ENCODE assay signal across 1 cellular context in the genomic region with DNA sequence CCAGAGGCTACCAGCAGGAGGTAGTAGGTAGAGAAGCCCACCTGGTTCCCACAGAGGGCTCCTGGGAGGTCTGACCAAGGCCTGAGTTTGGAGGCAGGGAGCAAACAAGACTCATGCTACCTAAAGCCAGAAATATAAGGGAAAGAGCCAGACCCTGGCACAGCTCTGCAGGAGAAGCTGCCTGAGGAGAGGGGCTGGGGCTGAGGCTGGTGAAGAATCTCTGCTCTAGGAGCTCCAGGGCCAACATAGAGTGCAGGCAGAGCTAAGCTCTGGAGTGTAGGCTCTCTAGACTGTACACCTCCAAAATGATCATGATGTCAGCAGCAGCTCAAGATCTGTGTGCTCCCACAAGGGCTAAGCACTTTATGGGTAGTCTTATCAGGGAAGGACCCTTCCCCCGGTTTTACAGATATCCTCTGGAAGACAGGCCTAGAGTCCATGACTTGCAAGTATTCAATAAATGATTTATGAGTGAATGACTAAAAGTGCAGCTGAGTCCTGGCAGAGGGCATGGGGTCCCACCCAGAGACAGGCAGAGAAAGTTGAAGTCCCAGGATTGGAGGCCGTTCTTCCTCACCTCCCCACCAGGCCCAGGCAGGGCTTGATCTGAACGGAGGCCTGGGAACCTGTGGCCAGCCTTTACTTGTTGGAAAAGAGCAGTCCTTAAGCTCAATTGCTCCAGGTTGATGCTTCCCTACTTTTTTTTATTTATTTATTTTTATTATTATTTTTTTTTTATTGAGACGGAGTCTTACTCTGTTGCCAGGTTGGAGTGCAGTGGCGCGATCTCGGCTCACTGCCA.
A peak's percentile ranks its signal among the peaks of the same experiment; 100 is the strongest.
TF ChIP-seq lines count a peak whose summit lies in the region.

No MANE protein-coding gene starts in this region.

TF ChIP-seq in K562, 482 proteins besides CTCF, POLR2A, EP300 and RAD21 (continued from another document and continues in another):
- TF ChIP-seq, protein P1, sequence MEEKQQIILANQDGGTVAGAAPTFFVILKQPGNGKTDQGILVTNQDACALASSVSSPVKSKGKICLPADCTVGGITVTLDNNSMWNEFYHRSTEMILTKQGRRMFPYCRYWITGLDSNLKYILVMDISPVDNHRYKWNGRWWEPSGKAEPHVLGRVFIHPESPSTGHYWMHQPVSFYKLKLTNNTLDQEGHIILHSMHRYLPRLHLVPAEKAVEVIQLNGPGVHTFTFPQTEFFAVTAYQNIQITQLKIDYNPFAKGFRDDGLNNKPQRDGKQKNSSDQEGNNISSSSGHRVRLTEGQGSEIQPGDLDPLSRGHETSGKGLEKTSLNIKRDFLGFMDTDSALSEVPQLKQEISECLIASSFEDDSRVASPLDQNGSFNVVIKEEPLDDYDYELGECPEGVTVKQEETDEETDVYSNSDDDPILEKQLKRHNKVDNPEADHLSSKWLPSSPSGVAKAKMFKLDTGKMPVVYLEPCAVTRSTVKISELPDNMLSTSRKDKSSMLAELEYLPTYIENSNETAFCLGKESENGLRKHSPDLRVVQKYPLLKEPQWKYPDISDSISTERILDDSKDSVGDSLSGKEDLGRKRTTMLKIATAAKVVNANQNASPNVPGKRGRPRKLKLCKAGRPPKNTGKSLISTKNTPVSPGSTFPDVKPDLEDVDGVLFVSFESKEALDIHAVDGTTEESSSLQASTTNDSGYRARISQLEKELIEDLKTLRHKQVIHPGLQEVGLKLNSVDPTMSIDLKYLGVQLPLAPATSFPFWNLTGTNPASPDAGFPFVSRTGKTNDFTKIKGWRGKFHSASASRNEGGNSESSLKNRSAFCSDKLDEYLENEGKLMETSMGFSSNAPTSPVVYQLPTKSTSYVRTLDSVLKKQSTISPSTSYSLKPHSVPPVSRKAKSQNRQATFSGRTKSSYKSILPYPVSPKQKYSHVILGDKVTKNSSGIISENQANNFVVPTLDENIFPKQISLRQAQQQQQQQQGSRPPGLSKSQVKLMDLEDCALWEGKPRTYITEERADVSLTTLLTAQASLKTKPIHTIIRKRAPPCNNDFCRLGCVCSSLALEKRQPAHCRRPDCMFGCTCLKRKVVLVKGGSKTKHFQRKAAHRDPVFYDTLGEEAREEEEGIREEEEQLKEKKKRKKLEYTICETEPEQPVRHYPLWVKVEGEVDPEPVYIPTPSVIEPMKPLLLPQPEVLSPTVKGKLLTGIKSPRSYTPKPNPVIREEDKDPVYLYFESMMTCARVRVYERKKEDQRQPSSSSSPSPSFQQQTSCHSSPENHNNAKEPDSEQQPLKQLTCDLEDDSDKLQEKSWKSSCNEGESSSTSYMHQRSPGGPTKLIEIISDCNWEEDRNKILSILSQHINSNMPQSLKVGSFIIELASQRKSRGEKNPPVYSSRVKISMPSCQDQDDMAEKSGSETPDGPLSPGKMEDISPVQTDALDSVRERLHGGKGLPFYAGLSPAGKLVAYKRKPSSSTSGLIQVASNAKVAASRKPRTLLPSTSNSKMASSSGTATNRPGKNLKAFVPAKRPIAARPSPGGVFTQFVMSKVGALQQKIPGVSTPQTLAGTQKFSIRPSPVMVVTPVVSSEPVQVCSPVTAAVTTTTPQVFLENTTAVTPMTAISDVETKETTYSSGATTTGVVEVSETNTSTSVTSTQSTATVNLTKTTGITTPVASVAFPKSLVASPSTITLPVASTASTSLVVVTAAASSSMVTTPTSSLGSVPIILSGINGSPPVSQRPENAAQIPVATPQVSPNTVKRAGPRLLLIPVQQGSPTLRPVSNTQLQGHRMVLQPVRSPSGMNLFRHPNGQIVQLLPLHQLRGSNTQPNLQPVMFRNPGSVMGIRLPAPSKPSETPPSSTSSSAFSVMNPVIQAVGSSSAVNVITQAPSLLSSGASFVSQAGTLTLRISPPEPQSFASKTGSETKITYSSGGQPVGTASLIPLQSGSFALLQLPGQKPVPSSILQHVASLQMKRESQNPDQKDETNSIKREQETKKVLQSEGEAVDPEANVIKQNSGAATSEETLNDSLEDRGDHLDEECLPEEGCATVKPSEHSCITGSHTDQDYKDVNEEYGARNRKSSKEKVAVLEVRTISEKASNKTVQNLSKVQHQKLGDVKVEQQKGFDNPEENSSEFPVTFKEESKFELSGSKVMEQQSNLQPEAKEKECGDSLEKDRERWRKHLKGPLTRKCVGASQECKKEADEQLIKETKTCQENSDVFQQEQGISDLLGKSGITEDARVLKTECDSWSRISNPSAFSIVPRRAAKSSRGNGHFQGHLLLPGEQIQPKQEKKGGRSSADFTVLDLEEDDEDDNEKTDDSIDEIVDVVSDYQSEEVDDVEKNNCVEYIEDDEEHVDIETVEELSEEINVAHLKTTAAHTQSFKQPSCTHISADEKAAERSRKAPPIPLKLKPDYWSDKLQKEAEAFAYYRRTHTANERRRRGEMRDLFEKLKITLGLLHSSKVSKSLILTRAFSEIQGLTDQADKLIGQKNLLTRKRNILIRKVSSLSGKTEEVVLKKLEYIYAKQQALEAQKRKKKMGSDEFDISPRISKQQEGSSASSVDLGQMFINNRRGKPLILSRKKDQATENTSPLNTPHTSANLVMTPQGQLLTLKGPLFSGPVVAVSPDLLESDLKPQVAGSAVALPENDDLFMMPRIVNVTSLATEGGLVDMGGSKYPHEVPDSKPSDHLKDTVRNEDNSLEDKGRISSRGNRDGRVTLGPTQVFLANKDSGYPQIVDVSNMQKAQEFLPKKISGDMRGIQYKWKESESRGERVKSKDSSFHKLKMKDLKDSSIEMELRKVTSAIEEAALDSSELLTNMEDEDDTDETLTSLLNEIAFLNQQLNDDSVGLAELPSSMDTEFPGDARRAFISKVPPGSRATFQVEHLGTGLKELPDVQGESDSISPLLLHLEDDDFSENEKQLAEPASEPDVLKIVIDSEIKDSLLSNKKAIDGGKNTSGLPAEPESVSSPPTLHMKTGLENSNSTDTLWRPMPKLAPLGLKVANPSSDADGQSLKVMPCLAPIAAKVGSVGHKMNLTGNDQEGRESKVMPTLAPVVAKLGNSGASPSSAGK (IDR thresholded peaks at IDR 0.05), result no peak
- no peak for TF ChIP-seq FOXA3 (CRISPR knock-in tag; conservative IDR thresholded peaks at IDR 0.05 in 1 of 2, IDR thresholded peaks at IDR 0.05 in 1 of 2)
- TF ChIP-seq, protein P2, sequence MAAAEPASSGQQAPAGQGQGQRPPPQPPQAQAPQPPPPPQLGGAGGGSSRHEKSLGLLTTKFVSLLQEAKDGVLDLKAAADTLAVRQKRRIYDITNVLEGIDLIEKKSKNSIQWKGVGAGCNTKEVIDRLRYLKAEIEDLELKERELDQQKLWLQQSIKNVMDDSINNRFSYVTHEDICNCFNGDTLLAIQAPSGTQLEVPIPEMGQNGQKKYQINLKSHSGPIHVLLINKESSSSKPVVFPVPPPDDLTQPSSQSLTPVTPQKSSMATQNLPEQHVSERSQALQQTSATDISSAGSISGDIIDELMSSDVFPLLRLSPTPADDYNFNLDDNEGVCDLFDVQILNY (CRISPR knock-in tag; IDR thresholded peaks at IDR 0.05), result no peak
- TF ChIP-seq, protein P3, sequence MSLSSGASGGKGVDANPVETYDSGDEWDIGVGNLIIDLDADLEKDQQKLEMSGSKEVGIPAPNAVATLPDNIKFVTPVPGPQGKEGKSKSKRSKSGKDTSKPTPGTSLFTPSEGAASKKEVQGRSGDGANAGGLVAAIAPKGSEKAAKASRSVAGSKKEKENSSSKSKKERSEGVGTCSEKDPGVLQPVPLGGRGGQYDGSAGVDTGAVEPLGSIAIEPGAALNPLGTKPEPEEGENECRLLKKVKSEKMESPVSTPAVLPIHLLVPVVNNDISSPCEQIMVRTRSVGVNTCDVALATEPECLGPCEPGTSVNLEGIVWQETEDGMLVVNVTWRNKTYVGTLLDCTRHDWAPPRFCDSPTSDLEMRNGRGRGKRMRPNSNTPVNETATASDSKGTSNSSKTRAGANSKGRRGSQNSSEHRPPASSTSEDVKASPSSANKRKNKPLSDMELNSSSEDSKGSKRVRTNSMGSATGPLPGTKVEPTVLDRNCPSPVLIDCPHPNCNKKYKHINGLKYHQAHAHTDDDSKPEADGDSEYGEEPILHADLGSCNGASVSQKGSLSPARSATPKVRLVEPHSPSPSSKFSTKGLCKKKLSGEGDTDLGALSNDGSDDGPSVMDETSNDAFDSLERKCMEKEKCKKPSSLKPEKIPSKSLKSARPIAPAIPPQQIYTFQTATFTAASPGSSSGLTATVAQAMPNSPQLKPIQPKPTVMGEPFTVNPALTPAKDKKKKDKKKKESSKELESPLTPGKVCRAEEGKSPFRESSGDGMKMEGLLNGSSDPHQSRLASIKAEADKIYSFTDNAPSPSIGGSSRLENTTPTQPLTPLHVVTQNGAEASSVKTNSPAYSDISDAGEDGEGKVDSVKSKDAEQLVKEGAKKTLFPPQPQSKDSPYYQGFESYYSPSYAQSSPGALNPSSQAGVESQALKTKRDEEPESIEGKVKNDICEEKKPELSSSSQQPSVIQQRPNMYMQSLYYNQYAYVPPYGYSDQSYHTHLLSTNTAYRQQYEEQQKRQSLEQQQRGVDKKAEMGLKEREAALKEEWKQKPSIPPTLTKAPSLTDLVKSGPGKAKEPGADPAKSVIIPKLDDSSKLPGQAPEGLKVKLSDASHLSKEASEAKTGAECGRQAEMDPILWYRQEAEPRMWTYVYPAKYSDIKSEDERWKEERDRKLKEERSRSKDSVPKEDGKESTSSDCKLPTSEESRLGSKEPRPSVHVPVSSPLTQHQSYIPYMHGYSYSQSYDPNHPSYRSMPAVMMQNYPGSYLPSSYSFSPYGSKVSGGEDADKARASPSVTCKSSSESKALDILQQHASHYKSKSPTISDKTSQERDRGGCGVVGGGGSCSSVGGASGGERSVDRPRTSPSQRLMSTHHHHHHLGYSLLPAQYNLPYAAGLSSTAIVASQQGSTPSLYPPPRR (CRISPR knock-in tag; IDR thresholded peaks at IDR 0.05; ENCODE audit: borderline replicate concordance), result no peak
- no peak for TF ChIP-seq CHCHD3 (CRISPR knock-in tag; IDR thresholded peaks at IDR 0.05)
- TF ChIP-seq RAD51 (IDR thresholded peaks at IDR 0.05; ENCODE audit: borderline replicate concordance, low read depth), result no peak
- TF ChIP-seq KLF1 (tag; IDR thresholded peaks at IDR 0.05), result no peak
- TF ChIP-seq XRCC4 (IDR thresholded peaks at IDR 0.05; ENCODE audit: extremely low read depth, insufficient read depth, insufficient read length), result no peak
- TF ChIP-seq ARHGAP35 (IDR thresholded peaks at IDR 0.05; ENCODE audit: partially characterized antibody), result no peak
- no peak for TF ChIP-seq JUNB (CRISPR knock-in tag; conservative IDR thresholded peaks at IDR 0.05)
- peak; percentile 40 for TF ChIP-seq CBFA2T3 (IDR thresholded peaks at IDR 0.05)
- no peak for TF ChIP-seq HNRNPUL1 (IDR thresholded peaks at IDR 0.05; ENCODE audit: low read length)
- no peak for TF ChIP-seq BDP1 (IDR thresholded peaks at IDR 0.05; ENCODE audit: insufficient read depth, insufficient read length)
- no peak for TF ChIP-seq LCOR (CRISPR knock-in tag; IDR thresholded peaks at IDR 0.05)
- TF ChIP-seq, protein P4, sequence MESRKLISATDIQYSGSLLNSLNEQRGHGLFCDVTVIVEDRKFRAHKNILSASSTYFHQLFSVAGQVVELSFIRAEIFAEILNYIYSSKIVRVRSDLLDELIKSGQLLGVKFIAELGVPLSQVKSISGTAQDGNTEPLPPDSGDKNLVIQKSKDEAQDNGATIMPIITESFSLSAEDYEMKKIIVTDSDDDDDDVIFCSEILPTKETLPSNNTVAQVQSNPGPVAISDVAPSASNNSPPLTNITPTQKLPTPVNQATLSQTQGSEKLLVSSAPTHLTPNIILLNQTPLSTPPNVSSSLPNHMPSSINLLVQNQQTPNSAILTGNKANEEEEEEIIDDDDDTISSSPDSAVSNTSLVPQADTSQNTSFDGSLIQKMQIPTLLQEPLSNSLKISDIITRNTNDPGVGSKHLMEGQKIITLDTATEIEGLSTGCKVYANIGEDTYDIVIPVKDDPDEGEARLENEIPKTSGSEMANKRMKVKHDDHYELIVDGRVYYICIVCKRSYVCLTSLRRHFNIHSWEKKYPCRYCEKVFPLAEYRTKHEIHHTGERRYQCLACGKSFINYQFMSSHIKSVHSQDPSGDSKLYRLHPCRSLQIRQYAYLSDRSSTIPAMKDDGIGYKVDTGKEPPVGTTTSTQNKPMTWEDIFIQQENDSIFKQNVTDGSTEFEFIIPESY (CRISPR knock-in tag; IDR thresholded peaks at IDR 0.05), result no peak
- no peak for TF ChIP-seq ZFP36 (IDR thresholded peaks at IDR 0.05; ENCODE audit: low read depth, low read length, partially characterized antibody)
- TF ChIP-seq GTF2E2 (tag; IDR thresholded peaks at IDR 0.05), result no peak
- TF ChIP-seq ZBED1 (IDR thresholded peaks at IDR 0.05), result no peak
- TF ChIP-seq NR3C1 (CRISPR knock-in tag; IDR thresholded peaks at IDR 0.05), result no peak
- TF ChIP-seq ZC3H4 (CRISPR knock-in tag; IDR thresholded peaks at IDR 0.05; ENCODE audit: borderline replicate concordance), result no peak
- TF ChIP-seq ZNF184 (CRISPR knock-in tag; IDR thresholded peaks at IDR 0.05), result no peak
- TF ChIP-seq ZBTB8A (IDR thresholded peaks at IDR 0.05; ENCODE audit: partially characterized antibody), result no peak
- no peak for TF ChIP-seq ZNF695 (CRISPR knock-in tag; IDR thresholded peaks at IDR 0.05)
- TF ChIP-seq, protein P5, sequence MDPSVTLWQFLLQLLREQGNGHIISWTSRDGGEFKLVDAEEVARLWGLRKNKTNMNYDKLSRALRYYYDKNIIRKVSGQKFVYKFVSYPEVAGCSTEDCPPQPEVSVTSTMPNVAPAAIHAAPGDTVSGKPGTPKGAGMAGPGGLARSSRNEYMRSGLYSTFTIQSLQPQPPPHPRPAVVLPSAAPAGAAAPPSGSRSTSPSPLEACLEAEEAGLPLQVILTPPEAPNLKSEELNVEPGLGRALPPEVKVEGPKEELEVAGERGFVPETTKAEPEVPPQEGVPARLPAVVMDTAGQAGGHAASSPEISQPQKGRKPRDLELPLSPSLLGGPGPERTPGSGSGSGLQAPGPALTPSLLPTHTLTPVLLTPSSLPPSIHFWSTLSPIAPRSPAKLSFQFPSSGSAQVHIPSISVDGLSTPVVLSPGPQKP (CRISPR knock-in tag; IDR thresholded peaks at IDR 0.05), result no peak
- no peak for TF ChIP-seq SMAD1 (IDR thresholded peaks at IDR 0.05; ENCODE audit: low read depth, low read length, partially characterized antibody)
- no peak for TF ChIP-seq ZC3H11A (IDR thresholded peaks at IDR 0.05; ENCODE audit: low read depth, low read length)
- no peak for TF ChIP-seq MYC (IDR thresholded peaks at IDR 0.05; ENCODE audit: low read depth, low read length)
- 0 out of 2 replicates have a peak, but pooled peaks have one; percentile 38 for TF ChIP-seq MYC (CRISPR knock-in tag; IDR thresholded peaks at IDR 0.05; ENCODE audit: borderline replicate concordance, low read depth)
- peak; percentile 82 for TF ChIP-seq MAFG (tag; conservative IDR thresholded peaks at IDR 0.05)
- TF ChIP-seq GTF2A2 (tag; IDR thresholded peaks at IDR 0.05), result no peak
- TF ChIP-seq E2F3 (CRISPR knock-in tag; IDR thresholded peaks at IDR 0.05), result no peak
- no peak for TF ChIP-seq TAF1 (IDR thresholded peaks at IDR 0.05; ENCODE audit: control insufficient read depth, extremely low read depth, insufficient read depth, low read length, severe bottlenecking)
- no peak for TF ChIP-seq HMGN3 (IDR thresholded peaks at IDR 0.05; ENCODE audit: borderline replicate concordance, extremely low read depth, insufficient read length, low read depth, low read length)
- TF ChIP-seq, protein P6, sequence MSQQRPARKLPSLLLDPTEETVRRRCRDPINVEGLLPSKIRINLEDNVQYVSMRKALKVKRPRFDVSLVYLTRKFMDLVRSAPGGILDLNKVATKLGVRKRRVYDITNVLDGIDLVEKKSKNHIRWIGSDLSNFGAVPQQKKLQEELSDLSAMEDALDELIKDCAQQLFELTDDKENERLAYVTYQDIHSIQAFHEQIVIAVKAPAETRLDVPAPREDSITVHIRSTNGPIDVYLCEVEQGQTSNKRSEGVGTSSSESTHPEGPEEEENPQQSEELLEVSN (IDR thresholded peaks at IDR 0.05; ENCODE audit: borderline replicate concordance in 1 of 2, extremely low read depth in 1 of 2, insufficient read depth in 1 of 2, insufficient read length in 1 of 2, low read depth in 1 of 2, low read length in 1 of 2, poor library complexity in 1 of 2, severe bottlenecking in 1 of 2), result no peak
- TF ChIP-seq ZNF780A (CRISPR knock-in tag; IDR thresholded peaks at IDR 0.05), result no peak
- TF ChIP-seq ZNF311 (CRISPR knock-in tag; IDR thresholded peaks at IDR 0.05), result no peak
- TF ChIP-seq SOX6 (IDR thresholded peaks at IDR 0.05), result no peak
- no peak for TF ChIP-seq RBM17 (IDR thresholded peaks at IDR 0.05; ENCODE audit: borderline replicate concordance, low read depth, low read length)
- TF ChIP-seq PRPF4 (IDR thresholded peaks at IDR 0.05; ENCODE audit: insufficient read depth, low read depth, low read length, poor library complexity, severe bottlenecking), result no peak
